16 cellular contexts compared by ENCODE assay signal in the genomic region with DNA sequence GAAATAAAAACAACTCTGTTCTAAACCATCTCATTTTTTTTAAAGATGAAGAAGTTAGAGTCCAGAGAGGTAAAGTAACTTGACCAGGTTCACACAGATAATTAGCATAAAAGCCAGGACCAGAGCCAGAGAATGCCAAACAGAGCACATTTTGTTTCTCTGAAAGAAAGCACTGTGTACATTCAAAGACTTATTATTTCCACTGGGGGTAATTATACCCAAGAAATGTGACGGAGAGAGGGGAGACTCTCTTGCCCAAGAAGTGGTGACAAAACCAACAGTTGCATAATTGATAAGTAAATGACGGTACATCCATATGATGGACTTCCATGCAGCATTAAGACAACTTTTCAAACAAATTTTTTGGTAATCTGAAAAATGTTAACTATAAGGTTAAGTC.
A peak's percentile ranks its signal among the peaks of the same experiment; 100 is the strongest.
DNase-seq lines count a peak whose midpoint lies in the region; ATAC-seq and TF ChIP-seq lines count a peak whose summit lies in the region.
"Had no signal": no experiment of that assay in that cellular context is flagged by ENCODE, and none has a peak within 500 bp of the region (broad histone marks: within the 10 kb centered on the region; RNA-seq: fewer than 3 reads in every experiment).

No MANE protein-coding gene starts in this region.

- H4K20me1 ChIP-seq in GM23248 (ENCODE audit: insufficient read depth) = no peaks in the 10 kb centered on the region

- no peaks in the 10 kb centered on the region for H3K36me3 ChIP-seq in aorta (ENCODE audit: control insufficient read depth in 1 of 2, insufficient read depth in 2 of 2, low read length in 1 of 2)
- H3K36me3 ChIP-seq in GM23248 (ENCODE audit: low read depth) = no peaks in the 10 kb centered on the region

- intact Hi-C loops in natural killer cell (cut with micrococcal nuclease) (no loop called here), aorta (cut with DNase I) (no loop called here)

- no peaks in the 10 kb centered on the region for H3K9me3 Mint-ChIP-seq in activated CD8-positive, alpha-beta memory T cell treated with anti-CD3 and anti-CD28 coated beads, Interleukin-2, amount 10 ng/mL, durations not matched to agents 7 days and 5 days (ENCODE audit: low read depth)
- H3K9me3 Mint-ChIP-seq in activated CD8-positive, alpha-beta T cell treated with anti-CD3 and anti-CD28 coated beads, Interleukin-2, amount 10 ng/mL, durations not matched to agents 7 days and 5 days (ENCODE audit: insufficient read depth) = no peaks in the 10 kb centered on the region
- no peaks in the 10 kb centered on the region for H3K9me3 Mint-ChIP-seq in natural killer cell
- H3K9me3 Mint-ChIP-seq: type B pancreatic cell had no signal

- CTCF ChIA-PET in activated CD8-positive, alpha-beta memory T cell treated with anti-CD3 and anti-CD28 coated beads, Interleukin-2, amount 10 ng/mL, durations not matched to agents 7 days and 5 days (lab: Charles Lee) = no interaction called here
- CTCF ChIA-PET in activated CD8-positive, alpha-beta T cell treated with anti-CD3 and anti-CD28 coated beads, Interleukin-2, amount 10 ng/mL, durations not matched to agents 7 days and 5 days (lab: Charles Lee) = no interaction called here

- H3K27ac ChIP-seq in aorta (ENCODE audit: low read depth in 1 of 2, low read length in 2 of 2) = no peak overlapping the region
- H3K27ac ChIP-seq in GM23248 = no peak overlapping the region
- H3K27ac ChIP-seq: SJSA1 had no signal

- H3K9me2 ChIP-seq in GM23248 (ENCODE audit: insufficient read depth) = no peaks in the 10 kb centered on the region

- H3K4me3 ChIP-seq in aorta (ENCODE audit: low read length in 2 of 2) (no peak overlapping the region), GM23248 (no peak overlapping the region)
- H3K4me3 ChIP-seq: heart right ventricle, SJSA1 had no signal

- H3K36me3 Mint-ChIP-seq in activated CD8-positive, alpha-beta memory T cell treated with anti-CD3 and anti-CD28 coated beads, Interleukin-2, amount 10 ng/mL, durations not matched to agents 7 days and 5 days = peaks cover 46% of the 10 kb centered on the region
- H3K36me3 Mint-ChIP-seq in activated CD8-positive, alpha-beta T cell treated with anti-CD3 and anti-CD28 coated beads, Interleukin-2, amount 10 ng/mL, durations not matched to agents 7 days and 5 days (ENCODE audit: low read depth) = peaks cover 37% of the 10 kb centered on the region
- H3K36me3 Mint-ChIP-seq in natural killer cell = no peaks in the 10 kb centered on the region
- H3K36me3 Mint-ChIP-seq: type B pancreatic cell had no signal

- H3K79me2 ChIP-seq in GM23248 (ENCODE audit: insufficient read depth) = peaks cover 20% of the 10 kb centered on the region

- no peak for DNase-seq in activated CD8-positive, alpha-beta memory T cell treated with anti-CD3 and anti-CD28 coated beads, Interleukin-2, amount 10 ng/mL, durations not matched to agents 7 days and 5 days
- no peak for DNase-seq in activated CD8-positive, alpha-beta memory T cell treated with anti-CD3 and anti-CD28 coated beads for 24 hours
- DNase-seq in MV-4-11 (lab: John Stamatoyannopoulos, UW) (peak; percentile 55), natural killer cell (no peak), aorta (no peak), GM23248 (no peak), DMS 273 (lab: John Stamatoyannopoulos, UW; ENCODE audit: unreplicated experiment) (no peak)
- DNase-seq in activated CD8-positive, alpha-beta T cell treated with anti-CD3 and anti-CD28 coated beads, Interleukin-2, amount 10 ng/mL, durations not matched to agents 7 days and 5 days = no peak
- DNase-seq: activated CD4-positive, alpha-beta T cell treated with anti-CD3 and anti-CD28 coated beads for 1 hour; DMS79; heart right ventricle; IMR-90; NCI-H187 treated with DMSO at 0.1 percent for 48 hours; NCI-H526 had no signal

- H3K4me1 Mint-ChIP-seq in activated CD8-positive, alpha-beta memory T cell treated with anti-CD3 and anti-CD28 coated beads, Interleukin-2, amount 10 ng/mL, durations not matched to agents 7 days and 5 days = peaks cover 55% of the 10 kb centered on the region
- peaks cover 66% of the 10 kb centered on the region for H3K4me1 Mint-ChIP-seq in activated CD8-positive, alpha-beta T cell treated with anti-CD3 and anti-CD28 coated beads, Interleukin-2, amount 10 ng/mL, durations not matched to agents 7 days and 5 days (ENCODE audit: low read depth)
- H3K4me1 Mint-ChIP-seq in natural killer cell = peaks cover 66 to 76% of the 10 kb centered on the region in 2 donors

- H3K27ac Mint-ChIP-seq in activated CD8-positive, alpha-beta memory T cell treated with anti-CD3 and anti-CD28 coated beads, Interleukin-2, amount 10 ng/mL, durations not matched to agents 7 days and 5 days = peak overlapping the region; percentile 86
- peak overlapping the region; percentile 70 for H3K27ac Mint-ChIP-seq in activated CD8-positive, alpha-beta T cell treated with anti-CD3 and anti-CD28 coated beads, Interleukin-2, amount 10 ng/mL, durations not matched to agents 7 days and 5 days
- H3K27ac Mint-ChIP-seq in natural killer cell = peak overlapping the region in 1 of 2 donors; percentile 23
- H3K27ac Mint-ChIP-seq: type B pancreatic cell had no signal

- no peak overlapping the region for H3K9ac ChIP-seq in GM23248

- H3K9me3 ChIP-seq in aorta (ENCODE audit: control insufficient read depth, low read length) (no peaks in the 10 kb centered on the region), GM23248 (ENCODE audit: low read depth) (no peaks in the 10 kb centered on the region)
- H3K9me3 ChIP-seq: heart right ventricle, SJSA1 had no signal

- H3K4me2 ChIP-seq in GM23248 (ENCODE audit: unreplicated experiment) = no peak overlapping the region

- TF ChIP-seq CTCF in natural killer cell (IDR thresholded peaks at IDR 0.05) = no peak

- no peak overlapping the region for H2AFZ ChIP-seq in GM23248

- H3K4me1 ChIP-seq in aorta (ENCODE audit: control insufficient read depth in 1 of 2, insufficient read depth in 2 of 2, low read length in 2 of 2) (no peaks in the 10 kb centered on the region), GM23248 (ENCODE audit: insufficient read depth) (peaks cover 32% of the 10 kb centered on the region)

- in situ Hi-C loops in GM23248 (cut with MboI) = no loop called here

- POLR2A ChIA-PET in activated CD8-positive, alpha-beta T cell treated with anti-CD3 and anti-CD28 coated beads, Interleukin-2, amount 10 ng/mL, durations not matched to agents 7 days and 5 days (lab: Charles Lee) = no interaction called here

- H3K27me3 ChIP-seq in aorta (ENCODE audit: control insufficient read depth in 1 of 2, insufficient read depth in 2 of 2, low read length in 1 of 2) (no peaks in the 10 kb centered on the region), GM23248 (replicated peaks; ENCODE audit: insufficient read depth) (no peaks in the 10 kb centered on the region)
- H3K27me3 ChIP-seq: SJSA1 had no signal

- no peaks in the 10 kb centered on the region for H3K27me3 Mint-ChIP-seq in activated CD8-positive, alpha-beta memory T cell treated with anti-CD3 and anti-CD28 coated beads, Interleukin-2, amount 10 ng/mL, durations not matched to agents 7 days and 5 days
- no peaks in the 10 kb centered on the region for H3K27me3 Mint-ChIP-seq in activated CD8-positive, alpha-beta T cell treated with anti-CD3 and anti-CD28 coated beads, Interleukin-2, amount 10 ng/mL, durations not matched to agents 7 days and 5 days (ENCODE audit: low read depth)
- no peaks in the 10 kb centered on the region for H3K27me3 Mint-ChIP-seq in natural killer cell (ENCODE audit: low read depth in 2 of 2)

- ATAC-seq in activated CD8-positive, alpha-beta memory T cell treated with anti-CD3 and anti-CD28 coated beads, Interleukin-2, amount 10 ng/mL, durations not matched to agents 7 days and 5 days = no peak
- ATAC-seq in activated CD8-positive, alpha-beta T cell treated with anti-CD3 and anti-CD28 coated beads, Interleukin-2, amount 10 ng/mL, durations not matched to agents 7 days and 5 days = no peak
- ATAC-seq in natural killer cell (no peak), aorta (ENCODE audit: low FRiP score) (no peak)
- ATAC-seq: heart right ventricle had no signal

- H3K4me3 Mint-ChIP-seq in activated CD8-positive, alpha-beta memory T cell treated with anti-CD3 and anti-CD28 coated beads, Interleukin-2, amount 10 ng/mL, durations not matched to agents 7 days and 5 days = peak overlapping the region; percentile 68
- peak overlapping the region; percentile 29 for H3K4me3 Mint-ChIP-seq in activated CD8-positive, alpha-beta T cell treated with anti-CD3 and anti-CD28 coated beads, Interleukin-2, amount 10 ng/mL, durations not matched to agents 7 days and 5 days
- peak overlapping the region; percentile 35 for H3K4me3 Mint-ChIP-seq in natural killer cell
- H3K4me3 Mint-ChIP-seq: type B pancreatic cell had no signal

- WGBS in aorta, 2 donors = 65 to 66% methylated on average over 2 of the region's 2 CpGs
- 89 to 97% methylated on average over 2 of the region's 2 CpGs for WGBS in GM23248 (ENCODE audit: low coverage in 1 of 2, low lambda C conversion rate in 2 of 2, missing lambda C conversion rate in 2 of 2), 2 experiments

- peaks cover 46% of the 10 kb centered on the region for H3F3A ChIP-seq in GM23248 (ENCODE audit: insufficient read depth)
